ENCODE assay signal across 8 cellular contexts in the genomic region with DNA sequence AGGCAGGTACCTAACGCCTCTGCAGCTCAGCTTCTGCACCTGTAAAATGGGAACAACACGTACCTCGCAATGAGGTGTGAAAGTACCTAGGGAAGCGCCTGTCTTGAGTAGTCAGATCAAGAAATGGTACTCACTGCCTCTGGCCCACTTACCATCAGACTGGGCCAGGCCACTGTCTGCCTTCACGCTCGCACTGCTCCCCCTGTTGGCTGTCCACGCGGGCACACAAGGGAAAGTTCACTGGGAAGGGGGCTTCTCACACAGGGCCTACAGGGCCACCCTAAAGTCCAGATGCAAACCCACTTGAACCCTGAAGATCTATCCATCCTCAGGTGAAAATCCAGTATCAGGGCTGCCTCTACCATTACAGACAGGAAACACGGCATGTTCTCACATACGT. TPM values are rescaled to one million over a fixed set of nuclear protein-coding genes. Genes with fewer than 3 reads are reported as not detected.
DNase-seq lines count a peak whose midpoint lies in the region; ATAC-seq, FAIRE-seq and TF ChIP-seq lines count a peak whose summit lies in the region.
"Not testable (repeated sequence)": the region's sequence is repeated elsewhere in the genome, so short reads cannot be mapped to it uniquely, and the experiment has no call there.

No MANE protein-coding gene starts in this region.

- not testable (repeated sequence) for H3K23ac ChIP-seq in H9 (ENCODE audit: insufficient read length, low read depth, low read length)

- H3K79me2 ChIP-seq in H9 (ENCODE audit: insufficient read depth, low read length); GM12878 (ENCODE audit: control insufficient read depth, insufficient read depth, low read length): not testable (repeated sequence)

- CTCF ChIA-PET in Panc1 (lab: Charles Lee); activated CD8-positive, alpha-beta T cell treated with anti-CD3 and anti-CD28 coated beads for 36 hours (lab: Charles Lee): not testable (repeated sequence)
- CTCF ChIA-PET in GM12878 (lab: Yijun Ruan, JAX) = interaction anchor here (1.2 kb wide), 1 partner anchor 68 kb away, joined by 5 read pairs; no protein-coding TSS in a partner anchor

- intact Hi-C loops in Panc1 (cut with micrococcal nuclease; ENCODE audit: unreplicated experiment); activated CD8-positive, alpha-beta T cell treated with anti-CD3 and anti-CD28 coated beads for 36 hours (cut with micrococcal nuclease); GM12878 (cut with micrococcal nuclease; ENCODE audit: unreplicated experiment); upper lobe of right lung (cut with DNase I): not testable (repeated sequence)

- not testable (repeated sequence) for H3K18ac ChIP-seq in H9 (ENCODE audit: insufficient read length, low read depth, low read length)

- H3K4me1 Mint-ChIP-seq in H9 (peaks cover 7 to 19% of the 10 kb centered on the region in 2 experiments), neural crest cell (peaks cover 20% of the 10 kb centered on the region)
- H3K4me1 Mint-ChIP-seq in activated CD8-positive, alpha-beta T cell treated with anti-CD3 and anti-CD28 coated beads for 36 hours (ENCODE audit: low read depth) = peaks cover 35% of the 10 kb centered on the region

- H4K91ac ChIP-seq in H9 (ENCODE audit: insufficient read length, low read depth, low read length) = not testable (repeated sequence)

- H3K9me3 ChIP-seq in H9 (ENCODE audit: control insufficient read depth, low read depth, low read length); Panc1 (ENCODE audit: control insufficient read depth, insufficient read depth, low read depth, low read length); GM12878 (replicated peaks; ENCODE audit: control insufficient read depth, insufficient read depth, low read length); upper lobe of right lung: not testable (repeated sequence)

- H3K4me2 ChIP-seq in H9 (ENCODE audit: insufficient read depth, insufficient read length, low read length) = not testable (repeated sequence)
- peak overlapping the region; percentile 25; the same call in 1 of the 2 replicates for H3K4me2 ChIP-seq in GM12878 (ENCODE audit: control insufficient read depth, insufficient read depth)

- not testable (repeated sequence) for H3K4me3 ChIP-seq in Panc1 (ENCODE audit: low read depth in 2 of 2, low read length in 2 of 2); fibroblast of pulmonary artery (replicated peaks; ENCODE audit: low read depth, low read length); upper lobe of right lung
- peak overlapping the region; percentile 21 for H3K4me3 ChIP-seq in GM12878

- H3K9me3 Mint-ChIP-seq in H9; activated CD8-positive, alpha-beta T cell treated with anti-CD3 and anti-CD28 coated beads for 36 hours; neural crest cell: not testable (repeated sequence)

- not testable (repeated sequence) for H3K9ac ChIP-seq in H9 (ENCODE audit: extremely low read depth, insufficient read length, low read length); GM12878 (ENCODE audit: control insufficient read depth, insufficient read depth, low read length)

- FAIRE-seq in GM12878 (lab: Jason Lieb, UNC) = peak; percentile 81

- H3K23me2 ChIP-seq in H9 (ENCODE audit: insufficient read length, low read depth, low read length, poor library complexity, severe bottlenecking) = not testable (repeated sequence)

- not testable (repeated sequence) for TF ChIP-seq POLR2A in GM12878 (IDR thresholded peaks at IDR 0.05; ENCODE audit: low read depth, low read length)

- not testable (repeated sequence) for H2BK20ac ChIP-seq in H9 (ENCODE audit: low read depth, low read length, poor library complexity, severe bottlenecking)

- not testable (repeated sequence) for H2BK12ac ChIP-seq in H9 (ENCODE audit: insufficient read length, low read depth, low read length)

- 0 out of 5 replicates have a peak overlapping the region, but pooled peaks of 1 of the 2 experiments have one; percentile 4 for H3K4me3 Mint-ChIP-seq in H9
- H3K4me3 Mint-ChIP-seq in activated CD8-positive, alpha-beta T cell treated with anti-CD3 and anti-CD28 coated beads for 36 hours = peak overlapping the region; percentile 84
- peak overlapping the region; percentile 59 for H3K4me3 Mint-ChIP-seq in neural crest cell

- not testable (repeated sequence) for H3K4ac ChIP-seq in H9 (ENCODE audit: low read depth, low read length)

- H4K5ac ChIP-seq in H9 (ENCODE audit: insufficient read length, low read depth, low read length) = not testable (repeated sequence)

- not testable (repeated sequence) for H3K56ac ChIP-seq in H9 (ENCODE audit: insufficient read length, low read depth, low read length)

- not testable (repeated sequence) for H3K27ac ChIP-seq in H9 (ENCODE audit: insufficient read length, low read depth, low read length); Panc1 (ENCODE audit: low read length); upper lobe of right lung
- H3K27ac ChIP-seq in GM12878 (ENCODE audit: control insufficient read depth, insufficient read depth) = peak overlapping the region; percentile 11; the same call in 1 of the 2 replicates

- H3K27me3 Mint-ChIP-seq in H9 (ENCODE audit: low read depth); activated CD8-positive, alpha-beta T cell treated with anti-CD3 and anti-CD28 coated beads for 36 hours; neural crest cell (ENCODE audit: low read depth): not testable (repeated sequence)

- not testable (repeated sequence) for ATAC-seq in Panc1; activated CD8-positive, alpha-beta T cell treated with anti-CD3 and anti-CD28 coated beads for 36 hours; upper lobe of right lung
- ATAC-seq in GM12878 = peak; percentile 65

- H3K14ac ChIP-seq in H9 (ENCODE audit: insufficient read depth, low read length) = not testable (repeated sequence)

- H3K27ac Mint-ChIP-seq in H9; activated CD8-positive, alpha-beta T cell treated with anti-CD3 and anti-CD28 coated beads for 36 hours; neural crest cell (ENCODE audit: unreplicated experiment): not testable (repeated sequence)

- TF ChIP-seq EP300 in GM12878 (IDR thresholded peaks at IDR 0.05; ENCODE audit: borderline replicate concordance in 1 of 2, control insufficient read depth in 1 of 2, low read depth in 2 of 2, low read length in 2 of 2) = not testable (repeated sequence)

- TF ChIP-seq CTCF in H9 (conservative IDR thresholded peaks at IDR 0.05) = peak; percentile 62
- TF ChIP-seq CTCF in Panc1 (IDR thresholded peaks at IDR 0.05) = peak; percentile 71
- peak; percentile 63 for TF ChIP-seq CTCF in activated CD8-positive, alpha-beta T cell treated with anti-CD3 and anti-CD28 coated beads for 36 hours (IDR thresholded peaks at IDR 0.05)
- peak; percentile 34 to 50 (median 46); a peak in 5 of 6 replicates for TF ChIP-seq CTCF in GM12878 (IDR thresholded peaks at IDR 0.05 in 2 of 3, conservative IDR thresholded peaks at IDR 0.05 in 1 of 3; ENCODE audit: control insufficient read depth in 2 of 3, extremely low read depth in 1 of 3, insufficient read depth in 1 of 3, low read depth in 3 of 3, low read length in 3 of 3)
- peak; percentile 28 for TF ChIP-seq CTCF in fibroblast of pulmonary artery (IDR thresholded peaks at IDR 0.05; ENCODE audit: low read length, missing control alignments)
- peak; percentile 55 for TF ChIP-seq CTCF in neural crest cell (conservative IDR thresholded peaks at IDR 0.05)
- peak; percentile 29 for TF ChIP-seq CTCF in upper lobe of right lung (IDR thresholded peaks at IDR 0.05)

- not testable (repeated sequence) for H2AFZ ChIP-seq in H9 (ENCODE audit: low read length); GM12878 (ENCODE audit: control insufficient read depth, low read depth, low read length)

- not testable (repeated sequence) for H3K27me3 ChIP-seq in H9 (ENCODE audit: insufficient read depth, low read length); Panc1 (ENCODE audit: control insufficient read depth, insufficient read depth, low read length); GM12878 (replicated peaks in 1 of 2; ENCODE audit: control insufficient read depth in 2 of 2, insufficient read depth in 2 of 2, low read length in 1 of 2); upper lobe of right lung

- H3K36me3 ChIP-seq in Panc1 (ENCODE audit: control insufficient read depth, insufficient read depth, low read length); GM12878 (ENCODE audit: control insufficient read depth in 2 of 2, insufficient read depth in 2 of 2, low read length in 1 of 2): not testable (repeated sequence)
- H3K36me3 ChIP-seq in upper lobe of right lung = peaks cover 28% of the 10 kb centered on the region

- H4K20me1 ChIP-seq in H9 (ENCODE audit: control insufficient read depth, insufficient read depth, insufficient read length); GM12878 (ENCODE audit: control insufficient read depth, insufficient read depth): not testable (repeated sequence)

- TF ChIP-seq RAD21 in GM12878 (IDR thresholded peaks at IDR 0.05; ENCODE audit: insufficient read depth, low read depth, low read length) = not testable (repeated sequence)

- POLR2A ChIA-PET in Panc1 (lab: Charles Lee); activated CD8-positive, alpha-beta T cell treated with anti-CD3 and anti-CD28 coated beads for 36 hours (lab: Charles Lee); GM12878 (lab: Charles Lee): not testable (repeated sequence)

- H3K36me3 Mint-ChIP-seq in H9 (ENCODE audit: insufficient read depth in 1 of 3, low read depth in 3 of 3); neural crest cell (ENCODE audit: low read depth): not testable (repeated sequence)
- H3K36me3 Mint-ChIP-seq in activated CD8-positive, alpha-beta T cell treated with anti-CD3 and anti-CD28 coated beads for 36 hours (ENCODE audit: low read depth) = peaks cover 32% of the 10 kb centered on the region

- BruUV-seq in Panc1 (replicated peaks; lab: Mats Ljungman, UMichigan); GM12878 (replicated peaks; lab: Mats Ljungman, UMichigan): not testable (repeated sequence)

- not testable (repeated sequence) for H2BK15ac ChIP-seq in H9 (ENCODE audit: low read depth, low read length)

- SMC1A ChIA-PET in GM12878 (lab: Charles Lee; ENCODE audit: uncharacterized antibody, unreplicated experiment) = interaction anchor here (1.4 kb wide), 1 partner anchor 197 kb away, joined by 4 read pairs; no protein-coding TSS in a partner anchor

- H2BK5ac ChIP-seq in H9 (ENCODE audit: insufficient read length, low read length) = not testable (repeated sequence)

- H3T11ph ChIP-seq in H9 (ENCODE audit: low read length) = not testable (repeated sequence)

- not testable (repeated sequence) for H2AK5ac ChIP-seq in H9 (ENCODE audit: insufficient read length, low read length)

- H4K8ac ChIP-seq in H9 (replicated peaks; ENCODE audit: insufficient read length, low read depth, low read length) = not testable (repeated sequence)

- H3K79me1 ChIP-seq in H9 (ENCODE audit: insufficient read depth, low read depth, low read length, poor library complexity, severe bottlenecking) = not testable (repeated sequence)

- in situ Hi-C loops in Panc1 (cut with HindIII; ENCODE audit: low pct_unique_long_range_greater_than_20kb, low sequenced_read_pairs); GM12878 (cut with MboI): not testable (repeated sequence)

- DNase-seq in DMS 273 (lab: John Stamatoyannopoulos, UW; ENCODE audit: unreplicated experiment) = peak; percentile 51
- DNase-seq in H9; Panc1 (ENCODE audit: low read depth, low spot score); GM12878 (ENCODE audit: low read depth, low spot score); fibroblast of pulmonary artery (ENCODE audit: low read depth); upper lobe of right lung: not testable (repeated sequence)
- peak; percentile 58 for DNase-seq in activated CD8-positive, alpha-beta T cell treated with anti-CD3 and anti-CD28 coated beads for 36 hours
- DNase-seq in neural crest cell (ENCODE audit: low read depth, low spot score) = peak; percentile 37

- no CpG with 5 or more reads among the region's 10 CpGs for WGBS in H9 (ENCODE audit: extremely low coverage, insufficient read length, low lambda C conversion rate)
- 11% methylated on average over 10 of the region's 10 CpGs for WGBS in GM12878 (ENCODE audit: insufficient coverage, insufficient replicate concordance, low lambda C conversion rate, missing lambda C conversion rate)

- not testable (repeated sequence) for H2BK120ac ChIP-seq in H9 (ENCODE audit: low read depth, low read length, poor library complexity, severe bottlenecking)

- RAD21 ChIA-PET in GM12878 (lab: Charles Lee; ENCODE audit: unreplicated experiment) = not testable (repeated sequence)

- H3K4me1 ChIP-seq in H9 (ENCODE audit: insufficient read depth, low read length); Panc1 (ENCODE audit: control insufficient read depth, insufficient read depth, low read length); GM12878 (ENCODE audit: control insufficient read depth, insufficient read depth, low read length): not testable (repeated sequence)
- peaks cover 22% of the 10 kb centered on the region for H3K4me1 ChIP-seq in upper lobe of right lung

RNA-seq across cellular contexts. Expression of gene KCTD5, which starts 11.1 kb away (rescaled TPM):
- total RNA-seq in H9 (2021) (38.8 and 39.9 TPM in 2 replicates), Panc1 (2021; ENCODE audit: unreplicated experiment) (61.1 TPM), GM12878 (2014; rRNA removed) (36.1 and 40.9 TPM in 2 replicates), GM12878 (2014; rRNA removed; fragmentation: Illumina TruSeq; extraction: Trizol) (24.1 and 24.2 TPM in 2 replicates), GM12878 (2021) (36.1 and 36.5 TPM in 2 replicates), neural crest cell (27.4 and 27.7 TPM in 2 replicates), upper lobe of right lung (23.8 TPM)
- polyA plus RNA-seq in Panc1 (2012; ENCODE audit: insufficient read length) = 70.8 TPM
- total RNA-seq in activated CD8-positive, alpha-beta T cell treated with anti-CD3 and anti-CD28 coated beads for 36 hours = 10 to 100 TPM; 26.0 to 27.3 TPM
- total RNA-seq in GM12878 (2013; cell fraction: nucleolus; rRNA removed) = 17.9 and 27.0 TPM in 2 replicates
- polyA plus RNA-seq in GM12878 (2011; ENCODE audit: low read depth) = 16.7 TPM
- polyA plus RNA-seq in GM12878 (2011; rRNA removed) (42.4 and 50.2 TPM in 2 replicates), GM12878 (2014; fragmentation: Illumina TruSeq; extraction: Trizol) (18.1 and 24.7 TPM in 2 replicates), GM12878 (2014; fragmentation: Nextera tagmentation; extraction: Ambion mirVana) (1 to 10 TPM in 1 of 2 experiments, under 1 TPM in 1; 0.58 to 3.0 TPM), GM12878 (2014; rRNA removed) (56.4 and 57.9 TPM in 2 replicates), GM12878 (2016; fragmentation: Nextera tagmentation; extraction: Ambion mirVana) (10 to 100 TPM; 38.1 to 42.3 TPM)
- 62.7 and 95.3 TPM in 2 replicates for polyA plus RNA-seq in GM12878 (2011; cell fraction: cytosol; rRNA removed)
- polyA plus RNA-seq in GM12878 (2011; cell fraction: nucleus; rRNA removed) = 42.2 and 48.1 TPM in 2 replicates
- 23.3 and 35.2 TPM in 2 replicates for polyA plus RNA-seq in GM12878 (2012)
- polyA minus RNA-seq in GM12878 (2011; rRNA and poly(A)+ RNA removed) = 34.3 and 36.0 TPM in 2 replicates
- 13.5 and 17.0 TPM in 2 replicates for polyA minus RNA-seq in GM12878 (2011; cell fraction: cytosol; rRNA and poly(A)+ RNA removed)
- polyA minus RNA-seq in GM12878 (2011; cell fraction: nucleus; rRNA and poly(A)+ RNA removed) = 39.0 and 51.4 TPM in 2 replicates

RNA-seq across cellular contexts. Expression of gene PRSS27, which starts 48.8 kb away (rescaled TPM):
- total RNA-seq in H9 (2021) (3.6 and 5.0 TPM in 2 replicates), Panc1 (2021; ENCODE audit: unreplicated experiment) (3.3 TPM), GM12878 (2014; rRNA removed) (0.71 and 1.4 TPM in 2 replicates), GM12878 (2014; rRNA removed; fragmentation: Illumina TruSeq; extraction: Trizol) (0.27 and 0.37 TPM in 2 replicates), GM12878 (2021) (0.97 and 1.8 TPM in 2 replicates), neural crest cell (5.3 and 7.8 TPM in 2 replicates), upper lobe of right lung (0.81 TPM)
- 7.8 TPM for polyA plus RNA-seq in Panc1 (2012; ENCODE audit: insufficient read length)
- total RNA-seq in activated CD8-positive, alpha-beta T cell treated with anti-CD3 and anti-CD28 coated beads for 36 hours = 1 to 10 TPM; 1.2 to 1.4 TPM
- total RNA-seq in GM12878 (2013; cell fraction: nucleolus; rRNA removed) = 3.9 and 4.2 TPM in 2 replicates
- polyA plus RNA-seq in GM12878 (2011; ENCODE audit: low read depth) = 0.58 TPM
- polyA plus RNA-seq in GM12878 (2011; rRNA removed) (0.49 and 0.65 TPM in 2 replicates), GM12878 (2014; fragmentation: Illumina TruSeq; extraction: Trizol) (0.18 TPM in 1 of 2 replicates, not detected in the other), GM12878 (2014; fragmentation: Nextera tagmentation; extraction: Ambion mirVana) (not detected), GM12878 (2014; rRNA removed) (0.86 and 1.8 TPM in 2 replicates), GM12878 (2016; fragmentation: Nextera tagmentation; extraction: Ambion mirVana) (under 1 TPM; 0.21 to 0.36 TPM)
- 1.5 and 2.6 TPM in 2 replicates for polyA plus RNA-seq in GM12878 (2011; cell fraction: cytosol; rRNA removed)
- polyA plus RNA-seq in GM12878 (2011; cell fraction: nucleus; rRNA removed) = 4.2 and 4.3 TPM in 2 replicates
- 0.90 and 1.6 TPM in 2 replicates for polyA plus RNA-seq in GM12878 (2012)
- polyA minus RNA-seq in GM12878 (2011; rRNA and poly(A)+ RNA removed) = 0.37 and 1.6 TPM in 2 replicates
- polyA minus RNA-seq in GM12878 (2011; cell fraction: cytosol; rRNA and poly(A)+ RNA removed) = 0.83 and 1.5 TPM in 2 replicates
- polyA minus RNA-seq in GM12878 (2011; cell fraction: nucleus; rRNA and poly(A)+ RNA removed) = 0.60 and 1.1 TPM in 2 replicates
